Comparison of ENCODE assay signal across 10 cellular contexts in genomic region chr7:132879579-132879978, GRCh38.
"Had no signal": no experiment of that assay in that cellular context is flagged by ENCODE, and none has a peak within 500 bp of the region (broad histone marks: within the 10 kb centered on the region; RNA-seq: fewer than 3 reads in every experiment).

No MANE protein-coding gene starts in this region.

- H3K27ac ChIP-seq: GM23248 had no signal

- H3K9me3 ChIP-seq: HAP-1 had no signal

- FAIRE-seq: H1 had no signal

- H3K9ac ChIP-seq: GM23248 had no signal

- H3K4me2 ChIP-seq: GM23338 had no signal

- H3K4me3 ChIP-seq: GM23248, GM23338, HAP-1 had no signal

- ATAC-seq: GM23338, HCT116 had no signal

- DNase-seq: GM23248, GOT3, H7, H9, HCEC 1CT, HFFc6 had no signal

- H3K36me3 ChIP-seq: HAP-1 had no signal
